In the genomic region with DNA sequence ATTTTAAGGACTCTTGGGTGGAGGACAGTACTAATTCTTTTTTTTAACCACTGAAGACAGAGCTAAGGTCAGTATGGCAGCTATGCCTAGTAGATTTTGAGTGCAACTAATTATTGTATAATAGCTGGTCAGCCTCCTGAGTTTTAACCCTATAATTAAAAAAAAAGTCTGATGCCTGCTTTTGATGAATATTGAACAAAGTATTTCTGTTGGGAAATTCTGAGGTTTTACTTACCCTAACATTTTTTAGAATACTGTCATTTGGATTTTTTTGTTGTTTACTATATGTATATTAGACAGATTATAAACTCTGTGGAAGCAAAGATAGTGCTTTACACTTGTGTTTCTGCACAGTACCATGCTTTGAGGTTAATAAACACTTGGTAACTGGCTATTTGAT, we compare ENCODE assay signal across 26 cellular contexts.
"Had no signal": no experiment of that assay in that cellular context is flagged by ENCODE, and none has a peak within 500 bp of the region (broad histone marks: within the 10 kb centered on the region; RNA-seq: fewer than 3 reads in every experiment).

No MANE protein-coding gene starts in this region.

- H3K36me3 ChIP-seq: breast epithelium, gastrocnemius medialis, left ventricle myocardium inferior, right atrium auricular region, thoracic aorta, uterus had no signal

- H3K4me3 Mint-ChIP-seq: activated CD4-positive, alpha-beta memory T cell treated with anti-CD3 and anti-CD28 coated beads, Interleukin-2, amount 10 ng/mL, durations not matched to agents 7 days and 5 days; activated CD4-positive, alpha-beta T cell treated with anti-CD3 and anti-CD28 coated beads, Interleukin-2, amount 10 ng/mL, durations not matched to agents 7 days and 5 days; activated naive CD4-positive, alpha-beta T cell treated with anti-CD3 and anti-CD28 coated beads for 36 hours; activated naive CD8-positive, alpha-beta T cell treated with anti-CD3 and anti-CD28 coated beads, Interleukin-2, amount 10 ng/mL, durations not matched to agents 7 days and 5 days; dendritic cell treated with granulocyte-macrophage colony-stimulating factor and Interleukin-4, amounts not matched to agents 40 ng/mL and 50 ng/mL, for 4 days; natural killer cell treated with Interleukin-12 subunit alpha and Interleukin-12 subunit beta and Interleukin-15 and Interleukin-18, amount 100 ng/mL, for 72 hours; T-helper 17 cell had no signal

- H3K27ac ChIP-seq: breast epithelium, gastrocnemius medialis, left ventricle myocardium inferior, right atrium auricular region, thoracic aorta, uterus had no signal

- H3K27me3 ChIP-seq: breast epithelium, gastrocnemius medialis, right atrium auricular region, uterus had no signal

- H3K9me3 ChIP-seq: gastrocnemius medialis, right atrium auricular region, thoracic aorta had no signal

- ATAC-seq: gastrocnemius medialis; natural killer cell treated with Interleukin-12 subunit alpha and Interleukin-12 subunit beta and Interleukin-15 and Interleukin-18, amount 100 ng/mL, for 72 hours; stimulated activated naive CD8-positive, alpha-beta T cell treated with anti-CD3 and anti-CD28 coated beads, Interleukin-15, Interleukin-2, amounts not matched to agents 100 U/mL and 50 U/mL, for 24 hours; T-helper 17 cell had no signal

- H3K27me3 Mint-ChIP-seq: activated CD4-positive, alpha-beta memory T cell treated with anti-CD3 and anti-CD28 coated beads, Interleukin-2, amount 10 ng/mL, durations not matched to agents 7 days and 5 days; activated CD4-positive, alpha-beta T cell treated with anti-CD3 and anti-CD28 coated beads, Interleukin-2, amount 10 ng/mL, durations not matched to agents 7 days and 5 days; activated naive CD8-positive, alpha-beta T cell treated with anti-CD3 and anti-CD28 coated beads, Interleukin-2, amount 10 ng/mL, durations not matched to agents 7 days and 5 days; dendritic cell treated with granulocyte-macrophage colony-stimulating factor and Interleukin-4, amounts not matched to agents 40 ng/mL and 50 ng/mL, for 4 days; natural killer cell treated with Interleukin-12 subunit alpha and Interleukin-12 subunit beta and Interleukin-15 and Interleukin-18, amount 100 ng/mL, for 72 hours; T-helper 17 cell had no signal

- H3K4me3 ChIP-seq: breast epithelium, gastrocnemius medialis, left ventricle myocardium inferior, lung, right atrium auricular region, thoracic aorta, uterus had no signal

- H3K27ac Mint-ChIP-seq: activated CD4-positive, alpha-beta memory T cell treated with anti-CD3 and anti-CD28 coated beads, Interleukin-2, amount 10 ng/mL, durations not matched to agents 7 days and 5 days; activated CD4-positive, alpha-beta T cell treated with anti-CD3 and anti-CD28 coated beads, Interleukin-2, amount 10 ng/mL, durations not matched to agents 7 days and 5 days; activated naive CD4-positive, alpha-beta T cell treated with anti-CD3 and anti-CD28 coated beads for 36 hours; activated naive CD8-positive, alpha-beta T cell treated with anti-CD3 and anti-CD28 coated beads, Interleukin-2, amount 10 ng/mL, durations not matched to agents 7 days and 5 days; dendritic cell treated with granulocyte-macrophage colony-stimulating factor and Interleukin-4, amounts not matched to agents 40 ng/mL and 50 ng/mL, for 4 days; natural killer cell treated with Interleukin-12 subunit alpha and Interleukin-12 subunit beta and Interleukin-15 and Interleukin-18, amount 100 ng/mL, for 72 hours; T-helper 17 cell had no signal

- H3K4me1 ChIP-seq: breast epithelium, uterus had no signal

- DNase-seq: activated CD4-positive, alpha-beta memory T cell treated with anti-CD3 and anti-CD28 coated beads, Interleukin-2, amount 10 ng/mL, durations not matched to agents 7 days and 5 days; activated CD4-positive, alpha-beta T cell treated with anti-CD3 and anti-CD28 coated beads, Interleukin-2, amount 10 ng/mL, durations not matched to agents 7 days and 5 days; activated CD4-positive, CD25-positive, alpha-beta regulatory T cell treated with anti-CD3 and anti-CD28 coated beads, Interleukin-2, amount 50 U/mL, for 72 hours; activated effector memory CD4-positive, alpha-beta T cell treated with anti-CD3 and anti-CD28 coated beads, Interleukin-2, amount 50 U/mL, for 16 hours; activated naive CD4-positive, alpha-beta T cell treated with anti-CD3 and anti-CD28 coated beads for 36 hours; activated naive CD8-positive, alpha-beta T cell treated with anti-CD3 and anti-CD28 coated beads, Interleukin-2, amount 10 ng/mL, durations not matched to agents 7 days and 5 days; activated T-cell treated with anti-CD3 and anti-CD28 coated beads, Interleukin-2, amount 50 U/mL, for 48 hours; amygdala; central memory CD4-positive, alpha-beta T cell; effector CD4-positive, alpha-beta T cell; gastrocnemius medialis; glutamatergic neuron; islet precursor cell; left ventricle myocardium inferior; mesendoderm; stimulated activated CD4-positive, alpha-beta T cell treated with anti-CD3 and anti-CD28 coated beads, Interleukin-4, amount 100 ng/mL, for 1 hour; stimulated activated naive CD8-positive, alpha-beta T cell treated with anti-CD3 and anti-CD28 coated beads, Interleukin-15, Interleukin-2, amounts not matched to agents 100 U/mL and 50 U/mL, for 24 hours; T-helper 17 cell; trophoblast cell; uterus had no signal
